Comparison of ENCODE assay signal across 8 cellular contexts in genomic region chr10:11757820-11758463, GRCh38. TPM values are rescaled to one million over a fixed set of nuclear protein-coding genes. Genes with fewer than 3 reads are reported as not detected.
DNase-seq lines count a peak whose midpoint lies in the region; ATAC-seq and TF ChIP-seq lines count a peak whose summit lies in the region.

No MANE protein-coding gene starts in this region.

- no peaks in the 10 kb centered on the region for H3K36me3 ChIP-seq in KOPT-K1 (ENCODE audit: insufficient read depth, low read length)
- no peaks in the 10 kb centered on the region for H3K36me3 ChIP-seq in SJCRH30
- peaks cover 0 to 65% of the 10 kb centered on the region in 2 donors for H3K36me3 ChIP-seq in gastroesophageal sphincter
- H3K36me3 ChIP-seq in ovary: no peaks in the 10 kb centered on the region
- H3K36me3 ChIP-seq in testis (ENCODE audit: low read depth, missing control alignments): no peaks in the 10 kb centered on the region

- H3K27ac ChIP-seq in KOPT-K1 (ENCODE audit: low read depth, low read length, poor library complexity, severe bottlenecking): peak overlapping the region; percentile 24
- H3K27ac ChIP-seq in SJCRH30: peak overlapping the region; percentile 89
- peak overlapping the region in 3 of 4 donors; percentile 59 to 69 (median 67) for H3K27ac ChIP-seq in gastroesophageal sphincter
- peak overlapping the region in 1 of 2 donors; percentile 72 for H3K27ac ChIP-seq in ovary
- peak overlapping the region; percentile 21 to 79 for H3K27ac ChIP-seq in testis

- TF ChIP-seq POLR2A in gastroesophageal sphincter (IDR thresholded peaks at IDR 0.05) (no peak), ovary (IDR thresholded peaks at IDR 0.05) (no peak), testis (IDR thresholded peaks at IDR 0.05) (no peak)

- 9 to 67% methylated on average over 3 to 4 of the region's 11 CpGs for WGBS in gastroesophageal sphincter (ENCODE audit: low coverage in 1 of 2), 2 donors
- 11 to 12% (median 12%) methylated on average over 11 of the region's 11 CpGs for WGBS in ovary, 3 donors
- WGBS in testis, 2 donors: 36 to 39% methylated on average over 10 to 11 of the region's 11 CpGs

- H3K4me1 ChIP-seq in SJCRH30: peaks cover 28% of the 10 kb centered on the region
- peaks cover 0 to 20% (median 6%) of the 10 kb centered on the region in 3 donors for H3K4me1 ChIP-seq in gastroesophageal sphincter
- H3K4me1 ChIP-seq in ovary (ENCODE audit: insufficient read depth): peaks cover 19% of the 10 kb centered on the region
- H3K4me1 ChIP-seq in testis: peaks cover 24% of the 10 kb centered on the region

- H3K4me3 ChIP-seq in SJCRH30 (no peak overlapping the region; the same call in 1 of the 2 replicates), gastroesophageal sphincter (no peak overlapping the region), ovary (no peak overlapping the region), testis (no peak overlapping the region)

- TF ChIP-seq CTCF in gastroesophageal sphincter (IDR thresholded peaks at IDR 0.05): peak in 3 of 4 experiments; percentile 80 to 94 (median 81)
- TF ChIP-seq CTCF in ovary (IDR thresholded peaks at IDR 0.05): peak; percentile 77 to 91 (median 77)
- peak; percentile 67 to 79 (median 74) for TF ChIP-seq CTCF in testis (IDR thresholded peaks at IDR 0.05)

- peak; percentile 98 for ATAC-seq in GM21825 (IDR thresholded peaks at IDR 0.05; ENCODE audit: unreplicated experiment)
- ATAC-seq in gastroesophageal sphincter: peak; percentile 87

- in situ Hi-C loops in G401 (cut with HindIII; ENCODE audit: low sequenced_read_pairs): no loop called here

- H3K27me3 ChIP-seq in SJCRH30: no peaks in the 10 kb centered on the region
- H3K27me3 ChIP-seq in gastroesophageal sphincter: no peaks in the 10 kb centered on the region
- no peaks in the 10 kb centered on the region for H3K27me3 ChIP-seq in ovary
- no peaks in the 10 kb centered on the region for H3K27me3 ChIP-seq in testis

- intact Hi-C loops in ovary (cut with DNase I) (loop anchor here in 1 of 4 donors (10.0 kb wide), 1 partner anchor 243 kb away; no protein-coding TSS in a partner anchor), testis (cut with DNase I; ENCODE audit: low total_unique reads) (loop anchor here (10.0 kb wide), 1 partner anchor 243 kb away; no protein-coding TSS in a partner anchor)

- DNase-seq in G401 (ENCODE audit: low spot score) (peak; percentile 70), SJCRH30 (peak; percentile 86 to 92), activated gamma-delta T cell (lab: John Stamatoyannopoulos, UW) (peak; percentile 24), ovary (peak; percentile 83 to 89 (median 87)), testis (peak; percentile 91)

- TF ChIP-seq EP300 in gastroesophageal sphincter (IDR thresholded peaks at IDR 0.05): no peak
- no peak for TF ChIP-seq EP300 in ovary (IDR thresholded peaks at IDR 0.05)

- H3K9me3 ChIP-seq in KOPT-K1 (ENCODE audit: insufficient read depth, low read length, poor library complexity, severe bottlenecking) (no peaks in the 10 kb centered on the region), SJCRH30 (replicated peaks) (no peaks in the 10 kb centered on the region), gastroesophageal sphincter (no peaks in the 10 kb centered on the region), ovary (no peaks in the 10 kb centered on the region), testis (no peaks in the 10 kb centered on the region)

RNA-seq across cellular contexts. Expression of gene ECHDC3, which starts 15.8 kb away (rescaled TPM):
- 0.78 and 0.86 TPM in 2 replicates for total RNA-seq in G401 (2014; rRNA removed; shearing (Covaris generic))
- not detected in 2 replicates for total RNA-seq in SJCRH30 (2014; rRNA removed; shearing (Covaris generic))
- total RNA-seq in gastroesophageal sphincter: 10 to 100 TPM in 3 of 4 donors, 1 to 10 TPM in 1; 7.3 to 19.3 (median 14.0) TPM
- 10 to 100 TPM; 13.1 to 33.2 (median 15.3) TPM for total RNA-seq in ovary
- 10 to 100 TPM; 17.8 to 28.0 TPM for polyA plus RNA-seq in ovary
- 10 to 100 TPM; 61.7 to 83.8 TPM for total RNA-seq in testis
- 32.5 TPM for polyA plus RNA-seq in testis (ENCODE audit: insufficient read depth, low read depth, low replicate concordance)

Comparison
In these comparisons a context has a peak if more than half of its experiments do, and no peak if none do; other contexts are left out.
1. DNase-seq: peak in every context shown above with its lines; median percentile 91 in testis; 89 in SJCRH30; 87 in ovary; 70 in G401; 24 in activated gamma-delta T cell.